In the genomic region with DNA sequence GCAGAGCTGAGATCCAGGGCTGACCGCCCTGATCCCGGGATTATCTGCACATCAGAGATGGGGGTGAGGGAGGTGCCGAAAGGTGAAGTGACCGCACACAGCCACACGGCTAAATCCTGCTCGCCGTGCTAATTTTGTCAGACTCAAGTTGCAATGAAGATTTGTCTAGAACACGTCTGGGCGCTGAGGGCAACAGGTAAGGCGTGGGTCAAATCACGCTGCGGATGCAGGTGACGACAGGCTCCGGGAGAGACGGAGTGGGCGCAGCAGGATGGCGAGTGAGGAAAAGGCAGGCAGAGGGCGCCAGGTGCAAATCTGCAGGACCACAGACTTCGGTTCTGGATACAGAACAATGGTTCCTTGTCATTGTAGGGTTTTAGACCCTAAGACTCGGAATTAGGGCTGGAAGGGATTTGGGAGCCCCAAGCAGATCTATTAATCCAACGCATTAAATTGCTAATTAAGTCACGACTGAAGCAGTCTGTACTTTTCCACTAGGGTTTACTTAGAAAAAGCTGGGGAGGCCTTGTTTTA, we compare ENCODE assay signal across 8 cellular contexts. TPM values are rescaled to one million over a fixed set of nuclear protein-coding genes. Genes with fewer than 3 reads are reported as not detected.
A peak's percentile ranks its signal among the peaks of the same experiment; 100 is the strongest.
DNase-seq lines count a peak whose midpoint lies in the region; ATAC-seq, FAIRE-seq and TF ChIP-seq lines count a peak whose summit lies in the region.

No MANE protein-coding gene starts in this region.

- H3K27me3 ChIP-seq in AG04450 (ENCODE audit: control insufficient read depth, insufficient read depth, low read length), result peaks cover 3% of the 10 kb centered on the region
- peaks cover 8% of the 10 kb centered on the region for H3K27me3 ChIP-seq in keratinocyte (ENCODE audit: control insufficient read depth, extremely low read depth, insufficient read depth, low read length)

- no peaks in the 10 kb centered on the region for H3K36me3 ChIP-seq in keratinocyte (ENCODE audit: control insufficient read depth in 2 of 2, extremely low read depth in 1 of 2, insufficient read depth in 2 of 2, low read length in 2 of 2)

- H4K20me1 ChIP-seq in keratinocyte (ENCODE audit: control insufficient read depth, extremely low read depth, insufficient read depth, low read length), result no peaks in the 10 kb centered on the region

- CTCF ChIA-PET in AG04450 (lab: Charles Lee), result interaction anchor here (0.8 to 1.3 kb wide), 5 partner anchors 9 to 79 kb away, joined by 3 to 4 read pairs (median 3); no protein-coding TSS in a partner anchor

- H3K79me2 ChIP-seq in keratinocyte (ENCODE audit: control insufficient read depth, insufficient read depth, low read length), result no peaks in the 10 kb centered on the region

- POLR2A ChIA-PET in AG04450 (lab: Yijun Ruan, JAX), result interaction anchor here (1.5 kb wide), 1 partner anchor 34 kb away, joined by 6 read pairs; no protein-coding TSS in a partner anchor

- peaks cover 42% of the 10 kb centered on the region for H3K4me1 Mint-ChIP-seq in stimulated activated memory B cell treated with anti-CD40 and anti-IgM and Interleukin-4, amounts not matched to agents 10 μg/mL and 1 μg/mL and 100 μg/mL, for 72 hours

- H2AFZ ChIP-seq in keratinocyte (ENCODE audit: control insufficient read depth, low read length), result no peak overlapping the region

- no peaks in the 10 kb centered on the region for H3K36me3 Mint-ChIP-seq in stimulated activated memory B cell treated with anti-CD40 and anti-IgM and Interleukin-4, amounts not matched to agents 10 μg/mL and 1 μg/mL and 100 μg/mL, for 72 hours

- dilution Hi-C loops in keratinocyte (cut with MboI; ENCODE audit: extremely low pct_ligation_motif_present, low sequenced_read_pairs), result no loop called here

- H3K9me3 Mint-ChIP-seq in stimulated activated memory B cell treated with anti-CD40 and anti-IgM and Interleukin-4, amounts not matched to agents 10 μg/mL and 1 μg/mL and 100 μg/mL, for 72 hours, result no peaks in the 10 kb centered on the region

- H3K4me2 ChIP-seq in keratinocyte (ENCODE audit: control insufficient read depth, extremely low read depth, insufficient read depth, low read depth, low read length), result no peak overlapping the region

- peaks cover 15% of the 10 kb centered on the region for H3K4me1 ChIP-seq in keratinocyte (ENCODE audit: control insufficient read depth, extremely low read depth, insufficient read depth, low read length)

- TF ChIP-seq CTCF in AG04450 (IDR thresholded peaks at IDR 0.05; ENCODE audit: low read depth, low read length) (peak; percentile 49), GM12873 (IDR thresholded peaks at IDR 0.05; ENCODE audit: insufficient read depth, low read depth, low read length, missing control alignments) (peak; percentile 54), keratinocyte (optimal IDR thresholded peaks at IDR 0.05 in 1 of 3, IDR thresholded peaks at IDR 0.05 in 1 of 3, conservative IDR thresholded peaks at IDR 0.05 in 1 of 3; ENCODE audit: extremely low read depth in 1 of 3, insufficient read depth in 2 of 3, low read length in 3 of 3) (peak in 2 of 3 experiments; percentile 52 to 56)

- DNase-seq in AG04450 (ENCODE audit: low read depth, low spot score) (no peak), activated T-helper 1 cell treated with Interleukin-2 at 50 U/mL for 16 hours (ENCODE audit: low read depth) (peak; percentile 20), keratinocyte (ENCODE audit: low read depth, low spot score) (peak; percentile 13), hippocampal formation (lab: John Stamatoyannopoulos, UW) (no peak)

- H3K4me3 Mint-ChIP-seq in stimulated activated memory B cell treated with anti-CD40 and anti-IgM and Interleukin-4, amounts not matched to agents 10 μg/mL and 1 μg/mL and 100 μg/mL, for 72 hours, result no peak overlapping the region

- peaks cover 9% of the 10 kb centered on the region for H3K27me3 Mint-ChIP-seq in stimulated activated memory B cell treated with anti-CD40 and anti-IgM and Interleukin-4, amounts not matched to agents 10 μg/mL and 1 μg/mL and 100 μg/mL, for 72 hours

- FAIRE-seq in keratinocyte (lab: Jason Lieb, UNC), result no peak

- H3K9me1 ChIP-seq in keratinocyte (ENCODE audit: control insufficient read depth, extremely low read depth, insufficient read depth, low read length), result no peaks in the 10 kb centered on the region

- no peaks in the 10 kb centered on the region; the same call in 1 of the 2 replicates for H3K9me3 ChIP-seq in AG04450 (ENCODE audit: control insufficient read depth, insufficient read depth, low read length)
- no peaks in the 10 kb centered on the region for H3K9me3 ChIP-seq in keratinocyte (ENCODE audit: control insufficient read depth, low read depth, low read length)

- H3K9ac ChIP-seq in keratinocyte (ENCODE audit: control insufficient read depth, extremely low read depth, insufficient read depth, low read length), result no peak overlapping the region

- no peak overlapping the region for H3K27ac ChIP-seq in AG04450 (ENCODE audit: low read depth, low read length)
- H3K27ac ChIP-seq in keratinocyte (ENCODE audit: control insufficient read depth, insufficient read depth, low read length), result no peak overlapping the region

- ATAC-seq in GM21737 (IDR thresholded peaks at IDR 0.05; ENCODE audit: unreplicated experiment) (no peak), HG03571 (IDR thresholded peaks at IDR 0.05; ENCODE audit: unreplicated experiment) (no peak)
- no peak for ATAC-seq in stimulated activated memory B cell treated with anti-CD40 and anti-IgM and Interleukin-4, amounts not matched to agents 10 μg/mL and 1 μg/mL and 100 μg/mL, for 72 hours

- no peak overlapping the region for H3K27ac Mint-ChIP-seq in stimulated activated memory B cell treated with anti-CD40 and anti-IgM and Interleukin-4, amounts not matched to agents 10 μg/mL and 1 μg/mL and 100 μg/mL, for 72 hours

- no peak overlapping the region for H3K4me3 ChIP-seq in AG04450 (ENCODE audit: low read depth, low read length)
- no peak overlapping the region for H3K4me3 ChIP-seq in keratinocyte (ENCODE audit: control insufficient read depth in 2 of 3, extremely low read depth in 1 of 3, insufficient read depth in 2 of 3, low read depth in 1 of 3, low read length in 3 of 3)

RNA-seq across cellular contexts. Expression of a gene that starts 1.9 kb away (rescaled TPM):
- polyA plus RNA-seq in AG04450 (2011; rRNA removed), result 46.3 and 47.1 TPM in 2 replicates
- polyA minus RNA-seq in AG04450 (2011; rRNA and poly(A)+ RNA removed), result 43.8 and 50.4 TPM in 2 replicates
- 49.8 to 55.1 TPM (median 52.0 TPM) in 3 replicates for polyA plus RNA-seq in keratinocyte
- polyA plus RNA-seq in keratinocyte (2011; ENCODE audit: low read depth), result 33.5 TPM
- 54.8 and 57.0 TPM in 2 replicates for polyA plus RNA-seq in keratinocyte (2011; cell fraction: cytosol; rRNA removed)
- 55.4 and 57.0 TPM in 2 replicates for polyA plus RNA-seq in keratinocyte (2011; cell fraction: nucleus; rRNA removed)
- 38.2 and 59.5 TPM in 2 replicates for polyA plus RNA-seq in keratinocyte (2012; ENCODE audit: low replicate concordance)
- polyA minus RNA-seq in keratinocyte, result 50.5 to 53.0 TPM (median 51.1 TPM) in 3 replicates
- polyA minus RNA-seq in keratinocyte (2011; cell fraction: cytosol; rRNA and poly(A)+ RNA removed), result 40.3 TPM
- 31.7 and 48.7 TPM in 2 replicates for polyA minus RNA-seq in keratinocyte (2011; cell fraction: nucleus; rRNA and poly(A)+ RNA removed)

Comparison
In these comparisons a context has a peak if more than half of its experiments do, and no peak if none do; other contexts are left out.
1. DNase-seq: peak in activated T-helper 1 cell treated with Interleukin-2 at 50 U/mL for 16 hours (single experiment) and keratinocyte (single experiment); none in AG04450 (single experiment) and hippocampal formation (0 of 2).
2. Peak in every context shown above with its lines, with median percentiles within 50 percentile points of each other: CTCF ChIP-seq.